9 cellular contexts compared by ENCODE assay signal in genomic region chr9:70639853-70640814, GRCh38.
DNase-seq lines count a peak whose midpoint lies in the region; ATAC-seq and TF ChIP-seq lines count a peak whose summit lies in the region.
"Had no signal": no experiment of that assay in that cellular context is flagged by ENCODE, and none has a peak within 500 bp of the region (broad histone marks: within the 10 kb centered on the region; RNA-seq: fewer than 3 reads in every experiment).

No MANE protein-coding gene starts in this region.

- POLR2A ChIA-PET in activated CD4-positive, alpha-beta T cell treated with anti-CD3 and anti-CD28 coated beads, Interleukin-2, amount 10 ng/mL, durations not matched to agents 7 days and 5 days (lab: Charles Lee): no interaction called here

- H3K9me3 ChIP-seq in psoas muscle: no peaks in the 10 kb centered on the region

- H3K27ac Mint-ChIP-seq in activated CD4-positive, alpha-beta T cell treated with anti-CD3 and anti-CD28 coated beads, Interleukin-2, amount 10 ng/mL, durations not matched to agents 7 days and 5 days: no peak overlapping the region
- H3K27ac Mint-ChIP-seq: activated naive CD8-positive, alpha-beta T cell treated with anti-CD3 and anti-CD28 coated beads, Interleukin-2, amount 10 ng/mL, durations not matched to agents 7 days and 5 days had no signal

- H3K4me3 ChIP-seq in KMS-11 (IDR thresholded peaks at IDR 0.05; ENCODE audit: insufficient read depth, low read depth, low read length) (no peak overlapping the region), psoas muscle (no peak overlapping the region)

- no peaks in the 10 kb centered on the region for H3K79me2 ChIP-seq in KMS-11 (ENCODE audit: insufficient read depth, low read depth)

- WGBS in psoas muscle, 3 donors: 41 to 57% (median 41%) methylated on average over 15 of the region's 15 CpGs

- no peaks in the 10 kb centered on the region for H3K4me1 Mint-ChIP-seq in activated CD4-positive, alpha-beta T cell treated with anti-CD3 and anti-CD28 coated beads, Interleukin-2, amount 10 ng/mL, durations not matched to agents 7 days and 5 days
- H3K4me1 Mint-ChIP-seq: activated naive CD8-positive, alpha-beta T cell treated with anti-CD3 and anti-CD28 coated beads, Interleukin-2, amount 10 ng/mL, durations not matched to agents 7 days and 5 days had no signal

- no peaks in the 10 kb centered on the region for H3K9me3 Mint-ChIP-seq in activated CD4-positive, alpha-beta T cell treated with anti-CD3 and anti-CD28 coated beads, Interleukin-2, amount 10 ng/mL, durations not matched to agents 7 days and 5 days
- H3K9me3 Mint-ChIP-seq: activated naive CD8-positive, alpha-beta T cell treated with anti-CD3 and anti-CD28 coated beads, Interleukin-2, amount 10 ng/mL, durations not matched to agents 7 days and 5 days had no signal

- no peaks in the 10 kb centered on the region for H4K20me1 ChIP-seq in KMS-11 (ENCODE audit: insufficient read depth)

- no peaks in the 10 kb centered on the region for H3K36me3 Mint-ChIP-seq in activated CD4-positive, alpha-beta T cell treated with anti-CD3 and anti-CD28 coated beads, Interleukin-2, amount 10 ng/mL, durations not matched to agents 7 days and 5 days (ENCODE audit: low read depth)
- H3K36me3 Mint-ChIP-seq: activated naive CD8-positive, alpha-beta T cell treated with anti-CD3 and anti-CD28 coated beads, Interleukin-2, amount 10 ng/mL, durations not matched to agents 7 days and 5 days had no signal

- CTCF ChIA-PET in activated CD4-positive, alpha-beta T cell treated with anti-CD3 and anti-CD28 coated beads, Interleukin-2, amount 10 ng/mL, durations not matched to agents 7 days and 5 days (lab: Charles Lee): interaction anchor here (0.6 to 0.7 kb wide), 3 partner anchors 13 to 516 kb away, joined by 3 read pairs; no protein-coding TSS in a partner anchor

- ATAC-seq in psoas muscle: peak; percentile 44 to 80 (median 54)
- ATAC-seq in GM18517 (IDR thresholded peaks at IDR 0.05; ENCODE audit: unreplicated experiment): no peak

- no peak overlapping the region for H3K4me2 ChIP-seq in KMS-11

- intact Hi-C loops in psoas muscle (cut with DNase I): loop anchor here (2.0 to 10.0 kb wide), 4 partner anchors 362 to 609 kb away; no protein-coding TSS in a partner anchor

- H3K27me3 ChIP-seq in KMS-11 (ENCODE audit: insufficient read depth, low read depth) (no peaks in the 10 kb centered on the region), psoas muscle (ENCODE audit: insufficient read depth in 3 of 3, low read length in 2 of 3) (peaks cover 0 to 3% (median 0%) of the 10 kb centered on the region in 3 donors)

- no peak overlapping the region for H3K4me3 Mint-ChIP-seq in activated CD4-positive, alpha-beta T cell treated with anti-CD3 and anti-CD28 coated beads, Interleukin-2, amount 10 ng/mL, durations not matched to agents 7 days and 5 days
- H3K4me3 Mint-ChIP-seq: activated naive CD8-positive, alpha-beta T cell treated with anti-CD3 and anti-CD28 coated beads, Interleukin-2, amount 10 ng/mL, durations not matched to agents 7 days and 5 days had no signal

- no peak overlapping the region for H2AFZ ChIP-seq in KMS-11 (ENCODE audit: low read depth)

- H3K27ac ChIP-seq in KMS-11 (no peak overlapping the region), psoas muscle (no peak overlapping the region)

- no peaks in the 10 kb centered on the region for H3K27me3 Mint-ChIP-seq in activated CD4-positive, alpha-beta T cell treated with anti-CD3 and anti-CD28 coated beads, Interleukin-2, amount 10 ng/mL, durations not matched to agents 7 days and 5 days

- H3K4me1 ChIP-seq in KMS-11 (ENCODE audit: low read depth, poor library complexity, severe bottlenecking): no peaks in the 10 kb centered on the region
- no peaks in the 10 kb centered on the region for H3K4me1 ChIP-seq in psoas muscle

- DNase-seq in activated CD4-positive, alpha-beta T cell treated with anti-CD3 and anti-CD28 coated beads, Interleukin-2, amount 10 ng/mL, durations not matched to agents 7 days and 5 days: peak; percentile 21
- no peak for DNase-seq in activated CD4-positive, alpha-beta T cell treated with anti-CD3 and anti-CD28 coated beads for 48 hours
- DNase-seq in SKM-1 treated with dmso at 0.1 percent for 144 hours (lab: John Stamatoyannopoulos, UW; ENCODE audit: unreplicated experiment) (peak; percentile 27), foreskin melanocyte (peak; percentile 60), psoas muscle (no peak), activated gamma-delta T cell treated with Interleukin-2 at 50 U/mL for 16 hours (no peak)
- DNase-seq: activated naive CD8-positive, alpha-beta T cell treated with anti-CD3 and anti-CD28 coated beads, Interleukin-2, amount 10 ng/mL, durations not matched to agents 7 days and 5 days had no signal

- peak; percentile 83 for TF ChIP-seq CTCF in KMS-11 (conservative IDR thresholded peaks at IDR 0.05; ENCODE audit: low read depth, low read length)
- TF ChIP-seq CTCF in psoas muscle (IDR thresholded peaks at IDR 0.05): peak; percentile 68

- H3K36me3 ChIP-seq in KMS-11 (ENCODE audit: insufficient read depth) (no peaks in the 10 kb centered on the region), psoas muscle (ENCODE audit: insufficient read depth in 1 of 2, low read depth in 1 of 2) (no peaks in the 10 kb centered on the region)

- H3K9ac ChIP-seq in KMS-11: no peak overlapping the region

Comparison
In these comparisons a context has a peak if more than half of its experiments do, and no peak if none do; other contexts are left out.
1. DNase-seq: peak in activated CD4-positive, alpha-beta T cell treated with anti-CD3 and anti-CD28 coated beads, Interleukin-2, amount 10 ng/mL, durations not matched to agents 7 days and 5 days (single experiment), SKM-1 treated with dmso at 0.1 percent for 144 hours (single experiment) and foreskin melanocyte (single experiment); none in activated CD4-positive, alpha-beta T cell treated with anti-CD3 and anti-CD28 coated beads for 48 hours (single experiment), psoas muscle (0 of 2) and activated gamma-delta T cell treated with Interleukin-2 at 50 U/mL for 16 hours (single experiment).